In genomic region chr12:122238861-122239260, GRCh38 we compare ENCODE assay signal across 1 cellular context.
TF ChIP-seq lines count a peak whose summit lies in the region.

No MANE protein-coding gene starts in this region.

TF ChIP-seq in SK-N-SH, 30 proteins besides CTCF, POLR2A, EP300 and RAD21:
- TF ChIP-seq POLR2AphosphoS5 (IDR thresholded peaks at IDR 0.05; ENCODE audit: low read depth, low read length) (no peak), EZH2phosphoT487 (IDR thresholded peaks at IDR 0.05; ENCODE audit: borderline replicate concordance, low read depth) (no peak), TEAD4 (IDR thresholded peaks at IDR 0.05; ENCODE audit: borderline replicate concordance, insufficient read depth) (no peak), MXI1 (IDR thresholded peaks at IDR 0.05; ENCODE audit: low read depth, low read length) (no peak), RFX5 (IDR thresholded peaks at IDR 0.05; ENCODE audit: low read length) (no peak)
